Comparison of ENCODE assay signal across 9 cellular contexts in the genomic region with DNA sequence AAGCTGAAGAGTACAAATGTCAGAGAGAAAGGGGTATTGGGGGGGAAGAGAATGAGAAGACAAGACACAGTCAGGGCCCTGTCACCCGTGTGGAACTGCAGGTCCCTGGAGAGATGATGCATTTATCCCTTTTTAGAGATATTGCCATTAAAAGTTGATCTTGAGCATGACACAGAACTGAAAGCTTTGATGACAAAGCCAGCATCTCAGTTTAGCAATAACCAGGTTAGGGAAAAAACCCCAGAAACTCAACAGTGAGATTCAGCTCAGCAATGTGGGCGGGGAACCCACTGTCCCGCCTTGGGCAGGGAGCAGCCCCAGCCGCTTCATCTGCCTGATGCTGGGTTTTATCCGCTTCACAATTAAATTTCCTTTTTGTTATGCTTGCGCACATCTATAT.
A peak's percentile ranks its signal among the peaks of the same experiment; 100 is the strongest.
DNase-seq lines count a peak whose midpoint lies in the region; ATAC-seq, FAIRE-seq and TF ChIP-seq lines count a peak whose summit lies in the region.
"Had no signal": no experiment of that assay in that cellular context is flagged by ENCODE, and none has a peak within 500 bp of the region (broad histone marks: within the 10 kb centered on the region; RNA-seq: fewer than 3 reads in every experiment).

No MANE protein-coding gene starts in this region.

- H3K79me2 ChIP-seq in GM23248 (ENCODE audit: insufficient read depth) (no peaks in the 10 kb centered on the region), PC-9 (ENCODE audit: low read depth) (peaks cover 98% of the 10 kb centered on the region)

- no peaks in the 10 kb centered on the region for H3K36me3 ChIP-seq in GM23248 (ENCODE audit: low read depth)
- H3K36me3 ChIP-seq in PC-9 (ENCODE audit: low read depth), result 0 out of 2 replicates have a peak, but pooled peaks cover 8% of the 10 kb centered on the region
- H3K36me3 ChIP-seq in sigmoid colon, result no peaks in the 10 kb centered on the region
- H3K36me3 ChIP-seq in small intestine (ENCODE audit: control insufficient read depth in 2 of 2, insufficient read depth in 2 of 2, low read length in 2 of 2), result no peaks in the 10 kb centered on the region
- H3K36me3 ChIP-seq: thoracic aorta had no signal

- peak overlapping the region; percentile 36; the same call in 1 of the 2 replicates for H3K9ac ChIP-seq in GM23248

- ATAC-seq in GM18517 (IDR thresholded peaks at IDR 0.05; ENCODE audit: unreplicated experiment), result peak; percentile 92

- POLR2A ChIA-PET in PC-9 (lab: Charles Lee; ENCODE audit: unreplicated experiment), result interaction anchor here (0.6 to 0.7 kb wide), 2 partner anchors 37 to 86 kb away, joined by 5 to 6 read pairs; no protein-coding TSS in a partner anchor

- H3K4me3 ChIP-seq in GM23248 (no peak overlapping the region), PC-9 (peak overlapping the region; percentile 80; the same call in 1 of the 2 replicates), sigmoid colon (no peak overlapping the region), small intestine (ENCODE audit: low read depth in 1 of 2, low read length in 2 of 2) (no peak overlapping the region)
- H3K4me3 ChIP-seq: thoracic aorta had no signal

- intact Hi-C loops in PC-9 (cut with micrococcal nuclease; ENCODE audit: unreplicated experiment) (no loop called here), sigmoid colon (cut with DNase I) (no loop called here)

- in situ Hi-C loops in GM23248 (cut with MboI), result no loop called here

- H2AFZ ChIP-seq in GM23248 (no peak overlapping the region), PC-9 (no peak overlapping the region)

- WGBS in GM23248 (ENCODE audit: low coverage in 1 of 2, low lambda C conversion rate in 2 of 2, missing lambda C conversion rate in 2 of 2), 2 experiments, result 74 to 78% methylated on average over 6 of the region's 6 CpGs
- 77 to 79% methylated on average over 6 of the region's 6 CpGs for WGBS in sigmoid colon, 2 donors
- WGBS in small intestine, 3 donors, result 86 to 91% (median 87%) methylated on average over 6 of the region's 6 CpGs

- H3K4me2 ChIP-seq in GM23248 (ENCODE audit: unreplicated experiment) (peak overlapping the region; percentile 68), PC-9 (peak overlapping the region; percentile 92)

- H3K9me3 ChIP-seq in GM23248 (ENCODE audit: low read depth), result no peaks in the 10 kb centered on the region
- no peaks in the 10 kb centered on the region for H3K9me3 ChIP-seq in PC-9 (ENCODE audit: insufficient read depth, low read depth)
- no peaks in the 10 kb centered on the region for H3K9me3 ChIP-seq in sigmoid colon
- H3K9me3 ChIP-seq in small intestine (ENCODE audit: control insufficient read depth, low read depth), result no peaks in the 10 kb centered on the region
- H3K9me3 ChIP-seq: thoracic aorta had no signal

- H3K27me3 ChIP-seq in GM23248 (replicated peaks; ENCODE audit: insufficient read depth) (no peaks in the 10 kb centered on the region), PC-9 (ENCODE audit: insufficient read depth, low read depth) (no peaks in the 10 kb centered on the region), sigmoid colon (no peaks in the 10 kb centered on the region), small intestine (ENCODE audit: control insufficient read depth in 2 of 2, insufficient read depth in 2 of 2, low read length in 2 of 2) (no peaks in the 10 kb centered on the region)

- peaks cover 35% of the 10 kb centered on the region for H3F3A ChIP-seq in GM23248 (ENCODE audit: insufficient read depth)
- peaks cover 33% of the 10 kb centered on the region for H3F3A ChIP-seq in PC-9 (ENCODE audit: insufficient read depth, low read depth)

- DNase-seq in GM23248, result peak; percentile 62
- DNase-seq in PC-9, result no peak
- no peak for DNase-seq in sigmoid colon
- DNase-seq in OCI-M1 (lab: John Stamatoyannopoulos, UW), result no peak
- DNase-seq in medulla oblongata (ENCODE audit: extremely low spot score), result no peak
- DNase-seq in kidney glomerular epithelial cell (lab: John Stamatoyannopoulos, UW), result no peak
- no peak for DNase-seq in small intestine

- H3K9me2 ChIP-seq in GM23248 (ENCODE audit: insufficient read depth) (no peaks in the 10 kb centered on the region), PC-9 (ENCODE audit: insufficient read depth) (no peaks in the 10 kb centered on the region)

- H4K20me1 ChIP-seq in GM23248 (ENCODE audit: insufficient read depth) (no peaks in the 10 kb centered on the region), PC-9 (ENCODE audit: insufficient read depth) (peaks cover 52% of the 10 kb centered on the region)

- TF ChIP-seq CTCF in PC-9 (conservative IDR thresholded peaks at IDR 0.05) (no peak), sigmoid colon (IDR thresholded peaks at IDR 0.05) (no peak)

- TF ChIP-seq EP300 in sigmoid colon (IDR thresholded peaks at IDR 0.05), result no peak

- peaks cover 39% of the 10 kb centered on the region for H3K4me1 ChIP-seq in GM23248 (ENCODE audit: insufficient read depth)
- peaks cover 37% of the 10 kb centered on the region for H3K4me1 ChIP-seq in PC-9 (replicated peaks; ENCODE audit: insufficient read depth)
- H3K4me1 ChIP-seq in sigmoid colon, result peaks cover 0 to 50% (median 35%) of the 10 kb centered on the region in 4 donors
- peaks cover 4 to 13% of the 10 kb centered on the region in 2 donors for H3K4me1 ChIP-seq in small intestine (ENCODE audit: control insufficient read depth in 2 of 2, insufficient read depth in 1 of 2, low read depth in 1 of 2, low read length in 1 of 2)

- CTCF ChIA-PET in PC-9 (lab: Charles Lee), result interaction anchor here (0.9 kb wide), 1 partner anchor 29 kb away, joined by 3 read pairs; no protein-coding TSS in a partner anchor

- peak overlapping the region; percentile 80 for H3K27ac ChIP-seq in GM23248
- H3K27ac ChIP-seq in PC-9, result peak overlapping the region; percentile 89
- H3K27ac ChIP-seq in sigmoid colon, result peak overlapping the region in 3 of 4 donors; percentile 64 to 67 (median 64)
- H3K27ac ChIP-seq in small intestine (ENCODE audit: low read depth in 1 of 2, low read length in 1 of 2), result no peak overlapping the region

- FAIRE-seq in small intestine (lab: Jason Lieb, UNC), result no peak

- no peak for TF ChIP-seq POLR2A in sigmoid colon (IDR thresholded peaks at IDR 0.05)

- BruUV-seq in PC-9 (replicated peaks; lab: Mats Ljungman, UMichigan), result no TSS peak

Comparison
In these comparisons a context has a peak if more than half of its experiments do, and no peak if none do; other contexts are left out.
1. H3K27ac ChIP-seq: peak in GM23248 (single experiment), PC-9 (single experiment) and sigmoid colon (3 of 4); none in small intestine (0 of 2).